2 cellular contexts compared by ENCODE assay signal in the genomic region with DNA sequence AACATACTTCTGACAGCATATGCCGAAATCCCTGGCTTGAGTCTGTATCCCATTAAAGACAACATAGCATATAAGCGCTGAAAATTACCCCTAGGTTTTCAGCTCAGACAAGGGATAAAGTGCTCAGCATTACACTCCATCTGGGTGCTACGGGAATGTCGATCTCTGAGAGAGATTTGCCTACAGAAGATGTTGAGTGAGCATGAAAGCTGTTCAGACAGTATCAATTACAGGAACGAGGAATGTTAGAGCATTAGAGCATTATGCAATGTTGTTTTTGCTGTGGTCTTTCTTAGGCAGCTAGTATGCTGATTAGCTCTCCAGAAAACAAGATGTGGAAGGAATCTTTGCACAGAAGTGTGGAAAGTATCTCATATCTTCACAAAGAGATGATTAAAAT.
TF ChIP-seq lines count a peak whose summit lies in the region.

No MANE protein-coding gene starts in this region.

TF ChIP-seq in SK-N-SH treated with all-trans-retinoic acid at 6 μM for 48 hours, 23 proteins besides CTCF, POLR2A, EP300 and RAD21 (continued from another document):
- TF ChIP-seq, protein P1, sequence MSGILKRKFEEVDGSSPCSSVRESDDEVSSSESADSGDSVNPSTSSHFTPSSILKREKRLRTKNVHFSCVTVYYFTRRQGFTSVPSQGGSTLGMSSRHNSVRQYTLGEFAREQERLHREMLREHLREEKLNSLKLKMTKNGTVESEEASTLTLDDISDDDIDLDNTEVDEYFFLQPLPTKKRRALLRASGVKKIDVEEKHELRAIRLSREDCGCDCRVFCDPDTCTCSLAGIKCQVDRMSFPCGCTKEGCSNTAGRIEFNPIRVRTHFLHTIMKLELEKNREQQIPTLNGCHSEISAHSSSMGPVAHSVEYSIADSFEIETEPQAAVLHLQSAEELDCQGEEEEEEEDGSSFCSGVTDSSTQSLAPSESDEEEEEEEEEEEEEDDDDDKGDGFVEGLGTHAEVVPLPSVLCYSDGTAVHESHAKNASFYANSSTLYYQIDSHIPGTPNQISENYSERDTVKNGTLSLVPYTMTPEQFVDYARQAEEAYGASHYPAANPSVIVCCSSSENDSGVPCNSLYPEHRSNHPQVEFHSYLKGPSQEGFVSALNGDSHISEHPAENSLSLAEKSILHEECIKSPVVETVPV (CRISPR knock-in tag; IDR thresholded peaks at IDR 0.05) = no peak
- TF ChIP-seq SNAI2 (CRISPR knock-in tag; IDR thresholded peaks at IDR 0.05) (no peak), ZNF70 (CRISPR knock-in tag; IDR thresholded peaks at IDR 0.05) (no peak), PPARA (CRISPR knock-in tag; IDR thresholded peaks at IDR 0.05; ENCODE audit: borderline replicate concordance) (no peak), CSDC2 (CRISPR knock-in tag; IDR thresholded peaks at IDR 0.05) (no peak), TCF4 (CRISPR knock-in tag; IDR thresholded peaks at IDR 0.05; ENCODE audit: borderline replicate concordance) (no peak), OSR1 (CRISPR knock-in tag; IDR thresholded peaks at IDR 0.05) (no peak), GLIS3 (CRISPR knock-in tag; IDR thresholded peaks at IDR 0.05) (no peak), ZFP3 (CRISPR knock-in tag; IDR thresholded peaks at IDR 0.05) (no peak)
- TF ChIP-seq, protein P2, sequence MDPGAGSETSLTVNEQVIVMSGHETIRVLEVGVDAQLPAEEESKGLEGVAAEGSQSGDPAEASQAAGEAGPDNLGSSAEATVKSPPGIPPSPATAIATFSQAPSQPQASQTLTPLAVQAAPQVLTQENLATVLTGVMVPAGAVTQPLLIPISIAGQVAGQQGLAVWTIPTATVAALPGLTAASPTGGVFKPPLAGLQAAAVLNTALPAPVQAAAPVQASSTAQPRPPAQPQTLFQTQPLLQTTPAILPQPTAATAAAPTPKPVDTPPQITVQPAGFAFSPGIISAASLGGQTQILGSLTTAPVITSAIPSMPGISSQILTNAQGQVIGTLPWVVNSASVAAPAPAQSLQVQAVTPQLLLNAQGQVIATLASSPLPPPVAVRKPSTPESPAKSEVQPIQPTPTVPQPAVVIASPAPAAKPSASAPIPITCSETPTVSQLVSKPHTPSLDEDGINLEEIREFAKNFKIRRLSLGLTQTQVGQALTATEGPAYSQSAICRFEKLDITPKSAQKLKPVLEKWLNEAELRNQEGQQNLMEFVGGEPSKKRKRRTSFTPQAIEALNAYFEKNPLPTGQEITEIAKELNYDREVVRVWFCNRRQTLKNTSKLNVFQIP (CRISPR knock-in tag; IDR thresholded peaks at IDR 0.05; ENCODE audit: borderline replicate concordance, low read depth) = no peak
- TF ChIP-seq, protein P3, sequence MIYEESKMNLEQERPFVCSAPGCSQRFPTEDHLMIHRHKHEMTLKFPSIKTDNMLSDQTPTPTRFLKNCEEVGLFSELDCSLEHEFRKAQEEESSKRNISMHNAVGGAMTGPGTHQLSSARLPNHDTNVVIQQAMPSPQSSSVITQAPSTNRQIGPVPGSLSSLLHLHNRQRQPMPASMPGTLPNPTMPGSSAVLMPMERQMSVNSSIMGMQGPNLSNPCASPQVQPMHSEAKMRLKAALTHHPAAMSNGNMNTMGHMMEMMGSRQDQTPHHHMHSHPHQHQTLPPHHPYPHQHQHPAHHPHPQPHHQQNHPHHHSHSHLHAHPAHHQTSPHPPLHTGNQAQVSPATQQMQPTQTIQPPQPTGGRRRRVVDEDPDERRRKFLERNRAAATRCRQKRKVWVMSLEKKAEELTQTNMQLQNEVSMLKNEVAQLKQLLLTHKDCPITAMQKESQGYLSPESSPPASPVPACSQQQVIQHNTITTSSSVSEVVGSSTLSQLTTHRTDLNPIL (CRISPR knock-in tag; IDR thresholded peaks at IDR 0.05; ENCODE audit: low read depth) = no peak
- TF ChIP-seq, protein P4, sequence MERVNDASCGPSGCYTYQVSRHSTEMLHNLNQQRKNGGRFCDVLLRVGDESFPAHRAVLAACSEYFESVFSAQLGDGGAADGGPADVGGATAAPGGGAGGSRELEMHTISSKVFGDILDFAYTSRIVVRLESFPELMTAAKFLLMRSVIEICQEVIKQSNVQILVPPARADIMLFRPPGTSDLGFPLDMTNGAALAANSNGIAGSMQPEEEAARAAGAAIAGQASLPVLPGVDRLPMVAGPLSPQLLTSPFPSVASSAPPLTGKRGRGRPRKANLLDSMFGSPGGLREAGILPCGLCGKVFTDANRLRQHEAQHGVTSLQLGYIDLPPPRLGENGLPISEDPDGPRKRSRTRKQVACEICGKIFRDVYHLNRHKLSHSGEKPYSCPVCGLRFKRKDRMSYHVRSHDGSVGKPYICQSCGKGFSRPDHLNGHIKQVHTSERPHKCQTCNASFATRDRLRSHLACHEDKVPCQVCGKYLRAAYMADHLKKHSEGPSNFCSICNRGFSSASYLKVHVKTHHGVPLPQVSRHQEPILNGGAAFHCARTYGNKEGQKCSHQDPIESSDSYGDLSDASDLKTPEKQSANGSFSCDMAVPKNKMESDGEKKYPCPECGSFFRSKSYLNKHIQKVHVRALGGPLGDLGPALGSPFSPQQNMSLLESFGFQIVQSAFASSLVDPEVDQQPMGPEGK (CRISPR knock-in tag; IDR thresholded peaks at IDR 0.05; ENCODE audit: borderline replicate concordance) = no peak

TF ChIP-seq in SK-N-SH, 30 proteins besides CTCF, POLR2A, EP300 and RAD21 (continued from another document):
- no peak for TF ChIP-seq CHD2 (IDR thresholded peaks at IDR 0.05; ENCODE audit: low read length, partially characterized antibody)
- no peak for TF ChIP-seq SMC3 (IDR thresholded peaks at IDR 0.05; ENCODE audit: low read depth, low read length)
- TF ChIP-seq, protein P5, sequence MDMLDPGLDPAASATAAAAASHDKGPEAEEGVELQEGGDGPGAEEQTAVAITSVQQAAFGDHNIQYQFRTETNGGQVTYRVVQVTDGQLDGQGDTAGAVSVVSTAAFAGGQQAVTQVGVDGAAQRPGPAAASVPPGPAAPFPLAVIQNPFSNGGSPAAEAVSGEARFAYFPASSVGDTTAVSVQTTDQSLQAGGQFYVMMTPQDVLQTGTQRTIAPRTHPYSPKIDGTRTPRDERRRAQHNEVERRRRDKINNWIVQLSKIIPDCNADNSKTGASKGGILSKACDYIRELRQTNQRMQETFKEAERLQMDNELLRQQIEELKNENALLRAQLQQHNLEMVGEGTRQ (IDR thresholded peaks at IDR 0.05; ENCODE audit: borderline replicate concordance, low read depth, low read length) = no peak
- TF ChIP-seq FOSL2 (IDR thresholded peaks at IDR 0.05; ENCODE audit: borderline replicate concordance, low read depth) = no peak
- TF ChIP-seq RFX5 (IDR thresholded peaks at IDR 0.05; ENCODE audit: low read length) = no peak
- TF ChIP-seq, protein P6, sequence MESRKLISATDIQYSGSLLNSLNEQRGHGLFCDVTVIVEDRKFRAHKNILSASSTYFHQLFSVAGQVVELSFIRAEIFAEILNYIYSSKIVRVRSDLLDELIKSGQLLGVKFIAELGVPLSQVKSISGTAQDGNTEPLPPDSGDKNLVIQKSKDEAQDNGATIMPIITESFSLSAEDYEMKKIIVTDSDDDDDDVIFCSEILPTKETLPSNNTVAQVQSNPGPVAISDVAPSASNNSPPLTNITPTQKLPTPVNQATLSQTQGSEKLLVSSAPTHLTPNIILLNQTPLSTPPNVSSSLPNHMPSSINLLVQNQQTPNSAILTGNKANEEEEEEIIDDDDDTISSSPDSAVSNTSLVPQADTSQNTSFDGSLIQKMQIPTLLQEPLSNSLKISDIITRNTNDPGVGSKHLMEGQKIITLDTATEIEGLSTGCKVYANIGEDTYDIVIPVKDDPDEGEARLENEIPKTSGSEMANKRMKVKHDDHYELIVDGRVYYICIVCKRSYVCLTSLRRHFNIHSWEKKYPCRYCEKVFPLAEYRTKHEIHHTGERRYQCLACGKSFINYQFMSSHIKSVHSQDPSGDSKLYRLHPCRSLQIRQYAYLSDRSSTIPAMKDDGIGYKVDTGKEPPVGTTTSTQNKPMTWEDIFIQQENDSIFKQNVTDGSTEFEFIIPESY (IDR thresholded peaks at IDR 0.05; ENCODE audit: borderline replicate concordance, low read depth) = no peak
- TF ChIP-seq RCOR1 (IDR thresholded peaks at IDR 0.05; ENCODE audit: low read length) = no peak
- no peak for TF ChIP-seq FOXM1 (IDR thresholded peaks at IDR 0.05; ENCODE audit: low read depth)
- no peak for TF ChIP-seq TCF12 (IDR thresholded peaks at IDR 0.05)
- no peak for TF ChIP-seq YY1 (IDR thresholded peaks at IDR 0.05; ENCODE audit: low read depth)
- no peak for TF ChIP-seq FOXJ3 (CRISPR knock-in tag; IDR thresholded peaks at IDR 0.05)
- no peak for TF ChIP-seq MXI1 (IDR thresholded peaks at IDR 0.05; ENCODE audit: low read depth, low read length)
- TF ChIP-seq MEF2A (IDR thresholded peaks at IDR 0.05; ENCODE audit: borderline replicate concordance, low read depth) = no peak
